ENCODE assay signal across 8 cellular contexts in genomic region chr10:61592581-61592980, GRCh38.
A peak's percentile ranks its signal among the peaks of the same experiment; 100 is the strongest.
DNase-seq lines count a peak whose midpoint lies in the region; ATAC-seq and TF ChIP-seq lines count a peak whose summit lies in the region.

No MANE protein-coding gene starts in this region.

- CTCF ChIA-PET in Calu3 (lab: Charles Lee) = no interaction called here

- H3K79me2 ChIP-seq in MM.1S (ENCODE audit: low read length) = no peaks in the 10 kb centered on the region

- H3K36me3 ChIP-seq in MM.1S (replicated peaks; ENCODE audit: insufficient read depth, low read length) (no peaks in the 10 kb centered on the region), esophagus muscularis mucosa (no peaks in the 10 kb centered on the region)

- no peak overlapping the region for H3K4me3 Mint-ChIP-seq in Calu3 (ENCODE audit: low read depth, unreplicated experiment)

- H3K9ac ChIP-seq in MM.1S (ENCODE audit: low read length) = no peak overlapping the region

- intact Hi-C loops in Calu3 (cut with micrococcal nuclease; ENCODE audit: unreplicated experiment) (no loop called here), esophagus muscularis mucosa (cut with DNase I) (no loop called here)

- H3K27me3 ChIP-seq in MM.1S (replicated peaks; ENCODE audit: insufficient read depth, low read length) (no peaks in the 10 kb centered on the region), esophagus muscularis mucosa (no peaks in the 10 kb centered on the region)

- no peak overlapping the region for H3K27ac ChIP-seq in MM.1S (ENCODE audit: low read length)
- no peak overlapping the region for H3K27ac ChIP-seq in esophagus muscularis mucosa (replicated peaks in 1 of 4)

- H3K27me3 Mint-ChIP-seq in Calu3 (ENCODE audit: unreplicated experiment) = peaks cover 9% of the 10 kb centered on the region

- no TSS peak for BruUV-seq in Calu3 (replicated peaks; lab: Mats Ljungman, UMichigan)

- no peak overlapping the region for H2AFZ ChIP-seq in MM.1S (ENCODE audit: low read length)

- H3K9me3 ChIP-seq in MM.1S (replicated peaks; ENCODE audit: insufficient read depth, low read length) (no peaks in the 10 kb centered on the region), esophagus muscularis mucosa (no peaks in the 10 kb centered on the region)

- no peaks in the 10 kb centered on the region for H3K4me1 ChIP-seq in MM.1S (ENCODE audit: low read length)
- H3K4me1 ChIP-seq in esophagus muscularis mucosa = no peaks in the 10 kb centered on the region

- H3K4me1 Mint-ChIP-seq in Calu3 (ENCODE audit: low read depth, unreplicated experiment) = no peaks in the 10 kb centered on the region

- H3K9me2 ChIP-seq in MM.1S (replicated peaks; ENCODE audit: insufficient read depth, low read length) = no peaks in the 10 kb centered on the region

- H3K4me3 ChIP-seq in MM.1S (ENCODE audit: low read length) (no peak overlapping the region), esophagus muscularis mucosa (no peak overlapping the region)

- 81% methylated on average over 1 of the region's 2 CpGs for WGBS in esophagus muscularis mucosa

- no peak overlapping the region for H3K4me2 ChIP-seq in MM.1S (ENCODE audit: low read depth, low read length)

- peak; percentile 82 for ATAC-seq in GM21526 (IDR thresholded peaks at IDR 0.05; ENCODE audit: low FRiP score, unreplicated experiment)

- TF ChIP-seq POLR2A in esophagus muscularis mucosa (IDR thresholded peaks at IDR 0.05; ENCODE audit: low read depth) = no peak

- H3K9me3 Mint-ChIP-seq in Calu3 (ENCODE audit: low read depth, unreplicated experiment) = no peaks in the 10 kb centered on the region

- DNase-seq in Calu3 (peak; percentile 26), MM.1S (peak; percentile 18), glomerular visceral epithelial cell (ENCODE audit: extremely low spot score) (peak; percentile 1), GOT3 (lab: John Stamatoyannopoulos, UW) (no peak), esophagus muscularis mucosa (ENCODE audit: extremely low spot score) (no peak), SHP77 treated with DMSO at 0.1 percent for 48 hours (lab: John Stamatoyannopoulos, UW) (no peak)
- no peak for DNase-seq in activated CD4-positive, alpha-beta T cell treated with anti-CD3 and anti-CD28 coated beads, Interleukin-2, amount 50 U/mL, for 1 hour

- H4K20me1 ChIP-seq in MM.1S (ENCODE audit: insufficient read depth, low read length) = no peaks in the 10 kb centered on the region

- TF ChIP-seq CTCF in Calu3 (IDR thresholded peaks at IDR 0.05; ENCODE audit: unreplicated experiment) (no peak), MM.1S (IDR thresholded peaks at IDR 0.05; ENCODE audit: low read length) (peak; percentile 39), esophagus muscularis mucosa (IDR thresholded peaks at IDR 0.05) (no peak)

- H3K27ac Mint-ChIP-seq in Calu3 (ENCODE audit: unreplicated experiment) = no peak overlapping the region

- H3K36me3 Mint-ChIP-seq in Calu3 (ENCODE audit: insufficient read depth, unreplicated experiment) = no peaks in the 10 kb centered on the region

- no peak for TF ChIP-seq EP300 in esophagus muscularis mucosa (IDR thresholded peaks at IDR 0.05)

- no peaks in the 10 kb centered on the region for H3F3A ChIP-seq in MM.1S (ENCODE audit: insufficient read depth, low read length)

Comparison
In these comparisons a context has a peak if more than half of its experiments do, and no peak if none do; other contexts are left out.
1. DNase-seq: peak in Calu3 (single experiment), MM.1S (single experiment) and glomerular visceral epithelial cell (single experiment); none in GOT3 (single experiment), esophagus muscularis mucosa (single experiment), activated CD4-positive, alpha-beta T cell treated with anti-CD3 and anti-CD28 coated beads, Interleukin-2, amount 50 U/mL, for 1 hour (single experiment) and SHP77 treated with DMSO at 0.1 percent for 48 hours (single experiment).